In genomic region chr3:34683851-34684250, GRCh38 we compare ENCODE assay signal across 8 cellular contexts.
A peak's percentile ranks its signal among the peaks of the same experiment; 100 is the strongest.
DNase-seq lines count a peak whose midpoint lies in the region; ATAC-seq and TF ChIP-seq lines count a peak whose summit lies in the region.

No MANE protein-coding gene starts in this region.

- in situ Hi-C loops in Panc1 (cut with HindIII; ENCODE audit: low pct_unique_long_range_greater_than_20kb, low sequenced_read_pairs) = no loop called here

- no peaks in the 10 kb centered on the region for H3K27me3 ChIP-seq in Panc1 (ENCODE audit: control insufficient read depth, insufficient read depth, low read length)

- H3K4me1 ChIP-seq in Panc1 (ENCODE audit: control insufficient read depth, insufficient read depth, low read length) = no peaks in the 10 kb centered on the region

- H3K4me3 ChIP-seq in Panc1 (ENCODE audit: low read depth in 2 of 2, low read length in 2 of 2) = no peak overlapping the region

- CTCF ChIA-PET in Panc1 (lab: Charles Lee) = interaction anchor here (0.6 to 1.6 kb wide), 6 partner anchors 423 to 801 kb away, joined by 3 to 15 read pairs (median 5); no protein-coding TSS in a partner anchor

- no peaks in the 10 kb centered on the region for H3K36me3 ChIP-seq in Panc1 (ENCODE audit: control insufficient read depth, insufficient read depth, low read length)

- DNase-seq in GDM1 (lab: John Stamatoyannopoulos, UW) (peak; percentile 33), Panc1 (ENCODE audit: low read depth, low spot score) (peak; percentile 15), cerebellar cortex (ENCODE audit: low spot score) (peak; percentile 47), left kidney (ENCODE audit: low read depth, low spot score) (peak; percentile 75), substantia nigra (lab: John Stamatoyannopoulos, UW) (peak in 32 of 49 donors; percentile 1 to 65 (median 24)), cerebellar nuclear complex (lab: John Stamatoyannopoulos, UW) (no peak)
- DNase-seq in central memory CD4-positive, alpha-beta T cell = no peak

- ATAC-seq in HG03432 (IDR thresholded peaks at IDR 0.05; ENCODE audit: unreplicated experiment) (peak; percentile 72), Panc1 (peak; percentile 71; the same call in 1 of the 2 replicates)

- peak; percentile 69 for TF ChIP-seq CTCF in Panc1 (IDR thresholded peaks at IDR 0.05)

- intact Hi-C loops in Panc1 (cut with micrococcal nuclease; ENCODE audit: unreplicated experiment) = loop anchor here (1.0 to 10.0 kb wide), 3 partner anchors 419 to 799 kb away; no protein-coding TSS in a partner anchor

- no peaks in the 10 kb centered on the region for H3K9me3 ChIP-seq in Panc1 (ENCODE audit: control insufficient read depth, insufficient read depth, low read depth, low read length)

- H3K27ac ChIP-seq in Panc1 (ENCODE audit: low read length) (no peak overlapping the region), substantia nigra (ENCODE audit: low read depth, low read length, poor library complexity, severe bottlenecking) (no peak overlapping the region)

- no TSS peak for BruUV-seq in Panc1 (replicated peaks; lab: Mats Ljungman, UMichigan)

- POLR2A ChIA-PET in Panc1 (lab: Charles Lee) = no interaction called here

Comparison
In these comparisons a context has a peak if more than half of its experiments do, and no peak if none do; other contexts are left out.
1. DNase-seq: peak in GDM1 (single experiment), Panc1 (single experiment), cerebellar cortex (single experiment), left kidney (single experiment) and substantia nigra (32 of 49); none in central memory CD4-positive, alpha-beta T cell (single experiment) and cerebellar nuclear complex (0 of 2).